ENCODE assay signal across 1 cellular context in the genomic region with DNA sequence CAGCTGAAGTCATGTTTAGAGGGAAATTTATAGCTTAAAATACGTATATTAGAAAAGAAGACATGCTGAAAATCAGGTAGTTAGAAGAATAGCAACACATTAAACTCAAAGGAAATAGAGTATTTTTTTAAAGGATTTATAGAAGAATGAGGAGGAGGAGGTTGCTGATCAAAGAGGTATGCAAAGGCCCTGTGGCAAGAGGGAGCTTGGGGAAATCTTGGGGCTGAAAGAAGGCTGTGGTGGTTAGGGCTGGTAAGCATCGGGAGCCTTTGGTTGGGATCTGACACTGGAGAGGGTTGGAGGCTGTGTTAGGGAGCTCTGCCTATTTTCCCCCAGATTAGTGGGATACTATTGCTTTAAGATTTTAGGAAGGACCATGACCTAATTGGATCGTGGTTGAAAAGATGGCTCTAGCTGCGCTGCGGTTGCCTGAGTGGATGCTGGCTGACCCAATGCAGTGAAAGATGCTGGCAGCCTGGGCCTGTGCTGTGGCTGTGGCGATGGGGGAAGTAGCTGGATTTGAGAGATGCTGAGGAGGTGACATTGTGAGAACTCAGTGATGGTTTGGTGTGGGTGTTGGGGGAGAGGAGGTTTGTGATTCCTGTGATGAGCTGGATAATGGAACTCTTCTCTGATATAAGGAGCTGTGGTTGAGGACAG.
TF ChIP-seq lines count a peak whose summit lies in the region.

No MANE protein-coding gene starts in this region.

TF ChIP-seq in K562, 482 proteins besides CTCF, POLR2A, EP300 and RAD21:
- TF ChIP-seq CTBP1 (IDR thresholded peaks at IDR 0.05; ENCODE audit: borderline replicate concordance) (0 out of 2 replicates have a peak, but pooled peaks have one; percentile 29), TFAP4 (CRISPR knock-in tag; IDR thresholded peaks at IDR 0.05; ENCODE audit: borderline replicate concordance) (no peak), TGIF2 (CRISPR knock-in tag; IDR thresholded peaks at IDR 0.05) (no peak), FUS (optimal IDR thresholded peaks at IDR 0.05; ENCODE audit: low read depth, low read length) (no peak), HDAC6 (IDR thresholded peaks at IDR 0.05; ENCODE audit: low read depth, low read length) (no peak), MYNN (IDR thresholded peaks at IDR 0.05) (no peak), MYNN (CRISPR knock-in tag; IDR thresholded peaks at IDR 0.05) (no peak), NFIC (IDR thresholded peaks at IDR 0.05) (no peak), RBM25 (IDR thresholded peaks at IDR 0.05; ENCODE audit: low read depth, low read length, severe bottlenecking) (peak; percentile 33), CHCHD3 (CRISPR knock-in tag; IDR thresholded peaks at IDR 0.05) (no peak), U2AF1 (optimal IDR thresholded peaks at IDR 0.05; ENCODE audit: low read depth, low read length) (no peak)
